In the genomic region with DNA sequence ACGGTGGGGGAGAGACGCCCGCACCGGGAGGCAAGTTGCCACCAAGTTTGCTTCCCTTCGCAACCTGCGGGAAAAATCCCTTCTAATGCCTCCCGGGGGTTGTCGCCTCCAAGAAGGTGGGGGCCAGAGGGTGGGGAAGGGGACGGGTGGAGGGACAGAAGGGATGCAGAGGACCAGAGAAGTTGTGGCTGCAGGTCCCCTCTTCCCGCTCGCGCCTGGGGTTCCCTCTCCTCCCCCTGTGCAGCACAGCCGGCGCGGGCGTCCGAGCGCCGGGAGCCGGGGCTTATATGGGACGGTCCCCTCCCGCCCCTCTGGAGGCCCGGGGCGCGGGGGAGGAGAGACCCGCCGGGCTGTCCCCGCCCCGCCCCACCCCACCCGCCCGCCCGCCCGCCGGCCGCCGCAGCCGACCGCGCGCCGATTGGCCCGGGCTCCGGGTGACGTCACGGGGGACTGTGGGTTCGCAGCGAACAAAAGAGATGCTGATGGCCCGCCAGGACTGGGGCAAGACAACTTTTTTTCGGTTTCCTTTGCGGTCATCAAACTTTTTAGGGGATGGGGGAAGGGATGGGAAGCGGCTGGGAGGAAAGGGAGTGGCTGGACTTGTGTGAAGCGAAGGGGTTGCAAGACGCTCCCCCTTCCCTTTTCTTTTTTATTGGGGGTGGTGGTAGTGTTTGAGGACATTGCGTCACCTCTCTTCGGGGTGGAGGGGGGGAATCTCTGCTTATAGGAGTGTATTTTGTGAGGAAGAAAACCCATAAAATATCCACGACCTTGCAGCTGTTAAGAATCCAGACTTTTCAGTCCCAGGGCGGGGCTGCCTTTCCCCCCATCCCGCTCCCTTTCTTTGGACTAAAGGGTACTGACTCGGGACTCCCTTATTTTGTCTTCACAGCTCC, we compare ENCODE assay signal across 1 cellular context.
A peak's percentile ranks its signal among the peaks of the same experiment; 100 is the strongest.
TF ChIP-seq lines count a peak whose summit lies in the region.

A gene (minus strand): TSS at position 260 of the 896 bp plus-strand sequence. CDS start 266 bp downstream, outside the sequence.

TF ChIP-seq in HepG2, 621 proteins besides CTCF, POLR2A, EP300 and RAD21 (continued from another document and continues in another):
- TF ChIP-seq ZFP90 (CRISPR knock-in tag; IDR thresholded peaks at IDR 0.05; ENCODE audit: borderline replicate concordance) (peak; percentile 98; the same call in 1 of the 2 replicates), EED (CRISPR knock-in tag; IDR thresholded peaks at IDR 0.05) (peak; percentile 93), TSC22D2 (CRISPR knock-in tag; IDR thresholded peaks at IDR 0.05; ENCODE audit: borderline replicate concordance) (peak; percentile 93; the same call in 1 of the 2 replicates), JDP2 (CRISPR knock-in tag; IDR thresholded peaks at IDR 0.05; ENCODE audit: borderline replicate concordance) (peak; percentile 32; the same call in 1 of the 2 replicates), SETDB1 (CRISPR knock-in tag; IDR thresholded peaks at IDR 0.05; ENCODE audit: borderline replicate concordance) (no peak), TMF1 (CRISPR knock-in tag; IDR thresholded peaks at IDR 0.05; ENCODE audit: low read depth) (peak; percentile 76; the same call in 1 of the 2 replicates), ZNF17 (CRISPR knock-in tag; IDR thresholded peaks at IDR 0.05) (no peak), ZFYVE20 (CRISPR knock-in tag; IDR thresholded peaks at IDR 0.05; ENCODE audit: borderline replicate concordance, low read depth) (no peak; the same call in 1 of the 2 replicates), HOXD1 (CRISPR knock-in tag; IDR thresholded peaks at IDR 0.05) (peak; percentile 75), ZNF776 (CRISPR knock-in tag; IDR thresholded peaks at IDR 0.05) (peak; percentile 47; the same call in 1 of the 2 replicates), HDAC1 (CRISPR knock-in tag; IDR thresholded peaks at IDR 0.05) (peak; percentile 94), ATAD3A (CRISPR knock-in tag; IDR thresholded peaks at IDR 0.05) (no peak), ZKSCAN8 (CRISPR knock-in tag; IDR thresholded peaks at IDR 0.05; ENCODE audit: borderline replicate concordance) (no peak; the same call in 1 of the 2 replicates), ZBTB42 (CRISPR knock-in tag; IDR thresholded peaks at IDR 0.05) (no peak; the same call in 1 of the 2 replicates), SMYD3 (CRISPR knock-in tag; IDR thresholded peaks at IDR 0.05) (no peak; the same call in 1 of the 2 replicates), POLR2AphosphoS5 (IDR thresholded peaks at IDR 0.05; ENCODE audit: low read depth, low read length) (peak; percentile 99), ZNF292 (CRISPR knock-in tag; IDR thresholded peaks at IDR 0.05; ENCODE audit: borderline replicate concordance, low read depth) (no peak; the same call in 1 of the 2 replicates), HNF4A (CRISPR knock-in tag; IDR thresholded peaks at IDR 0.05) (no peak), NAIF1 (CRISPR knock-in tag; IDR thresholded peaks at IDR 0.05; ENCODE audit: borderline replicate concordance) (no peak), PCBP1 (IDR thresholded peaks at IDR 0.05; ENCODE audit: borderline replicate concordance, low read depth, low read length) (peak; percentile 97), REL (CRISPR knock-in tag; conservative IDR thresholded peaks at IDR 0.05) (peak; percentile 91), MXI1 (IDR thresholded peaks at IDR 0.05; ENCODE audit: borderline replicate concordance, low read depth, low read length) (peak; percentile 59; the same call in 1 of the 3 replicates), ZNF572 (CRISPR knock-in tag; IDR thresholded peaks at IDR 0.05) (peak; percentile 82; the same call in 1 of the 2 replicates)
- TF ChIP-seq, protein P1, sequence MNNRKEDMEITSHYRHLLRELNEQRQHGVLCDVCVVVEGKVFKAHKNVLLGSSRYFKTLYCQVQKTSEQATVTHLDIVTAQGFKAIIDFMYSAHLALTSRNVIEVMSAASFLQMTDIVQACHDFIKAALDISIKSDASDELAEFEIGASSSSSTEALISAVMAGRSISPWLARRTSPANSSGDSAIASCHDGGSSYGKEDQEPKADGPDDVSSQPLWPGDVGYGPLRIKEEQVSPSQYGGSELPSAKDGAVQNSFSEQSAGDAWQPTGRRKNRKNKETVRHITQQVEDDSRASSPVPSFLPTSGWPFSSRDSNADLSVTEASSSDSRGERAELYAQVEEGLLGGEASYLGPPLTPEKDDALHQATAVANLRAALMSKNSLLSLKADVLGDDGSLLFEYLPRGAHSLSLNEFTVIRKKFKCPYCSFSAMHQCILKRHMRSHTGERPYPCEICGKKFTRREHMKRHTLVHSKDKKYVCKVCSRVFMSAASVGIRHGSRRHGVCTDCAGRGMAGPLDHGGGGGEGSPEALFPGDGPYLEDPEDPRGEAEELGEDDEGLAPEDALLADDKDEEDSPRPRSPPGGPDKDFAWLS (CRISPR knock-in tag; IDR thresholded peaks at IDR 0.05; ENCODE audit: borderline replicate concordance), result no peak
- TF ChIP-seq, protein P2, sequence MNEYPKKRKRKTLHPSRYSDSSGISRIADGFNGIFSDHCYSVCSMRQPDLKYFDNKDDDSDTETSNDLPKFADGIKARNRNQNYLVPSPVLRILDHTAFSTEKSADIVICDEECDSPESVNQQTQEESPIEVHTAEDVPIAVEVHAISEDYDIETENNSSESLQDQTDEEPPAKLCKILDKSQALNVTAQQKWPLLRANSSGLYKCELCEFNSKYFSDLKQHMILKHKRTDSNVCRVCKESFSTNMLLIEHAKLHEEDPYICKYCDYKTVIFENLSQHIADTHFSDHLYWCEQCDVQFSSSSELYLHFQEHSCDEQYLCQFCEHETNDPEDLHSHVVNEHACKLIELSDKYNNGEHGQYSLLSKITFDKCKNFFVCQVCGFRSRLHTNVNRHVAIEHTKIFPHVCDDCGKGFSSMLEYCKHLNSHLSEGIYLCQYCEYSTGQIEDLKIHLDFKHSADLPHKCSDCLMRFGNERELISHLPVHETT (CRISPR knock-in tag; conservative IDR thresholded peaks at IDR 0.05), result peak; percentile 57; the same call in 1 of the 2 replicates
- TF ChIP-seq, protein P3, sequence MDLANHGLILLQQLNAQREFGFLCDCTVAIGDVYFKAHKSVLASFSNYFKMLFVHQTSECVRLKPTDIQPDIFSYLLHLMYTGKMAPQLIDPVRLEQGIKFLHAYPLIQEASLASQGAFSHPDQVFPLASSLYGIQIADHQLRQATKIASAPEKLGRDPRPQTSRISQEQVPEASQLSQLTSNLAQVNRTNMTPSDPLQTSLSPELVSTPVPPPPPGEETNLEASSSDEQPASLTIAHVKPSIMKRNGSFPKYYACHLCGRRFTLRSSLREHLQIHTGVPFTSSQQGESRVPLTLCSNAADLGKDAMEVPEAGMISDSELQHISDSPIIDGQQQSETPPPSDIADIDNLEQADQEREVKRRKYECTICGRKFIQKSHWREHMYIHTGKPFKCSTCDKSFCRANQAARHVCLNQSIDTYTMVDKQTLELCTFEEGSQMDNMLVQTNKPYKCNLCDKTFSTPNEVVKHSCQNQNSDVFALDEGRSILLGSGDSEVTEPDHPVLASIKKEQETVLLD (CRISPR knock-in tag; IDR thresholded peaks at IDR 0.05; ENCODE audit: low read depth), result no peak
- TF ChIP-seq, protein P4, sequence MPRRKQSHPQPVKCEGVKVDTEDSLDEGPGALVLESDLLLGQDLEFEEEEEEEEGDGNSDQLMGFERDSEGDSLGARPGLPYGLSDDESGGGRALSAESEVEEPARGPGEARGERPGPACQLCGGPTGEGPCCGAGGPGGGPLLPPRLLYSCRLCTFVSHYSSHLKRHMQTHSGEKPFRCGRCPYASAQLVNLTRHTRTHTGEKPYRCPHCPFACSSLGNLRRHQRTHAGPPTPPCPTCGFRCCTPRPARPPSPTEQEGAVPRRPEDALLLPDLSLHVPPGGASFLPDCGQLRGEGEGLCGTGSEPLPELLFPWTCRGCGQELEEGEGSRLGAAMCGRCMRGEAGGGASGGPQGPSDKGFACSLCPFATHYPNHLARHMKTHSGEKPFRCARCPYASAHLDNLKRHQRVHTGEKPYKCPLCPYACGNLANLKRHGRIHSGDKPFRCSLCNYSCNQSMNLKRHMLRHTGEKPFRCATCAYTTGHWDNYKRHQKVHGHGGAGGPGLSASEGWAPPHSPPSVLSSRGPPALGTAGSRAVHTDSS (CRISPR knock-in tag; conservative IDR thresholded peaks at IDR 0.05), result no peak
- TF ChIP-seq, protein P5, sequence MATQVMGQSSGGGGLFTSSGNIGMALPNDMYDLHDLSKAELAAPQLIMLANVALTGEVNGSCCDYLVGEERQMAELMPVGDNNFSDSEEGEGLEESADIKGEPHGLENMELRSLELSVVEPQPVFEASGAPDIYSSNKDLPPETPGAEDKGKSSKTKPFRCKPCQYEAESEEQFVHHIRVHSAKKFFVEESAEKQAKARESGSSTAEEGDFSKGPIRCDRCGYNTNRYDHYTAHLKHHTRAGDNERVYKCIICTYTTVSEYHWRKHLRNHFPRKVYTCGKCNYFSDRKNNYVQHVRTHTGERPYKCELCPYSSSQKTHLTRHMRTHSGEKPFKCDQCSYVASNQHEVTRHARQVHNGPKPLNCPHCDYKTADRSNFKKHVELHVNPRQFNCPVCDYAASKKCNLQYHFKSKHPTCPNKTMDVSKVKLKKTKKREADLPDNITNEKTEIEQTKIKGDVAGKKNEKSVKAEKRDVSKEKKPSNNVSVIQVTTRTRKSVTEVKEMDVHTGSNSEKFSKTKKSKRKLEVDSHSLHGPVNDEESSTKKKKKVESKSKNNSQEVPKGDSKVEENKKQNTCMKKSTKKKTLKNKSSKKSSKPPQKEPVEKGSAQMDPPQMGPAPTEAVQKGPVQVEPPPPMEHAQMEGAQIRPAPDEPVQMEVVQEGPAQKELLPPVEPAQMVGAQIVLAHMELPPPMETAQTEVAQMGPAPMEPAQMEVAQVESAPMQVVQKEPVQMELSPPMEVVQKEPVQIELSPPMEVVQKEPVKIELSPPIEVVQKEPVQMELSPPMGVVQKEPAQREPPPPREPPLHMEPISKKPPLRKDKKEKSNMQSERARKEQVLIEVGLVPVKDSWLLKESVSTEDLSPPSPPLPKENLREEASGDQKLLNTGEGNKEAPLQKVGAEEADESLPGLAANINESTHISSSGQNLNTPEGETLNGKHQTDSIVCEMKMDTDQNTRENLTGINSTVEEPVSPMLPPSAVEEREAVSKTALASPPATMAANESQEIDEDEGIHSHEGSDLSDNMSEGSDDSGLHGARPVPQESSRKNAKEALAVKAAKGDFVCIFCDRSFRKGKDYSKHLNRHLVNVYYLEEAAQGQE (IDR thresholded peaks at IDR 0.05; ENCODE audit: borderline replicate concordance in 1 of 2, low read depth in 1 of 2, low read length in 2 of 2), result peak in 1 of 2 experiments; percentile 84; a peak in 1 of 4 replicates
- TF ChIP-seq, protein P6, sequence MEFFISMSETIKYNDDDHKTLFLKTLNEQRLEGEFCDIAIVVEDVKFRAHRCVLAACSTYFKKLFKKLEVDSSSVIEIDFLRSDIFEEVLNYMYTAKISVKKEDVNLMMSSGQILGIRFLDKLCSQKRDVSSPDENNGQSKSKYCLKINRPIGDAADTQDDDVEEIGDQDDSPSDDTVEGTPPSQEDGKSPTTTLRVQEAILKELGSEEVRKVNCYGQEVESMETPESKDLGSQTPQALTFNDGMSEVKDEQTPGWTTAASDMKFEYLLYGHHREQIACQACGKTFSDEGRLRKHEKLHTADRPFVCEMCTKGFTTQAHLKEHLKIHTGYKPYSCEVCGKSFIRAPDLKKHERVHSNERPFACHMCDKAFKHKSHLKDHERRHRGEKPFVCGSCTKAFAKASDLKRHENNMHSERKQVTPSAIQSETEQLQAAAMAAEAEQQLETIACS (CRISPR knock-in tag; IDR thresholded peaks at IDR 0.05), result no peak
- TF ChIP-seq, protein P7, sequence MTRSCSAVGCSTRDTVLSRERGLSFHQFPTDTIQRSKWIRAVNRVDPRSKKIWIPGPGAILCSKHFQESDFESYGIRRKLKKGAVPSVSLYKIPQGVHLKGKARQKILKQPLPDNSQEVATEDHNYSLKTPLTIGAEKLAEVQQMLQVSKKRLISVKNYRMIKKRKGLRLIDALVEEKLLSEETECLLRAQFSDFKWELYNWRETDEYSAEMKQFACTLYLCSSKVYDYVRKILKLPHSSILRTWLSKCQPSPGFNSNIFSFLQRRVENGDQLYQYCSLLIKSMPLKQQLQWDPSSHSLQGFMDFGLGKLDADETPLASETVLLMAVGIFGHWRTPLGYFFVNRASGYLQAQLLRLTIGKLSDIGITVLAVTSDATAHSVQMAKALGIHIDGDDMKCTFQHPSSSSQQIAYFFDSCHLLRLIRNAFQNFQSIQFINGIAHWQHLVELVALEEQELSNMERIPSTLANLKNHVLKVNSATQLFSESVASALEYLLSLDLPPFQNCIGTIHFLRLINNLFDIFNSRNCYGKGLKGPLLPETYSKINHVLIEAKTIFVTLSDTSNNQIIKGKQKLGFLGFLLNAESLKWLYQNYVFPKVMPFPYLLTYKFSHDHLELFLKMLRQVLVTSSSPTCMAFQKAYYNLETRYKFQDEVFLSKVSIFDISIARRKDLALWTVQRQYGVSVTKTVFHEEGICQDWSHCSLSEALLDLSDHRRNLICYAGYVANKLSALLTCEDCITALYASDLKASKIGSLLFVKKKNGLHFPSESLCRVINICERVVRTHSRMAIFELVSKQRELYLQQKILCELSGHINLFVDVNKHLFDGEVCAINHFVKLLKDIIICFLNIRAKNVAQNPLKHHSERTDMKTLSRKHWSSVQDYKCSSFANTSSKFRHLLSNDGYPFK (CRISPR knock-in tag; IDR thresholded peaks at IDR 0.05; ENCODE audit: borderline replicate concordance), result no peak
- TF ChIP-seq, protein P8, sequence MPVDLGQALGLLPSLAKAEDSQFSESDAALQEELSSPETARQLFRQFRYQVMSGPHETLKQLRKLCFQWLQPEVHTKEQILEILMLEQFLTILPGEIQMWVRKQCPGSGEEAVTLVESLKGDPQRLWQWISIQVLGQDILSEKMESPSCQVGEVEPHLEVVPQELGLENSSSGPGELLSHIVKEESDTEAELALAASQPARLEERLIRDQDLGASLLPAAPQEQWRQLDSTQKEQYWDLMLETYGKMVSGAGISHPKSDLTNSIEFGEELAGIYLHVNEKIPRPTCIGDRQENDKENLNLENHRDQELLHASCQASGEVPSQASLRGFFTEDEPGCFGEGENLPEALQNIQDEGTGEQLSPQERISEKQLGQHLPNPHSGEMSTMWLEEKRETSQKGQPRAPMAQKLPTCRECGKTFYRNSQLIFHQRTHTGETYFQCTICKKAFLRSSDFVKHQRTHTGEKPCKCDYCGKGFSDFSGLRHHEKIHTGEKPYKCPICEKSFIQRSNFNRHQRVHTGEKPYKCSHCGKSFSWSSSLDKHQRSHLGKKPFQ (CRISPR knock-in tag; IDR thresholded peaks at IDR 0.05; ENCODE audit: insufficient replicate concordance), result peak; percentile 43
- TF ChIP-seq, protein P9, sequence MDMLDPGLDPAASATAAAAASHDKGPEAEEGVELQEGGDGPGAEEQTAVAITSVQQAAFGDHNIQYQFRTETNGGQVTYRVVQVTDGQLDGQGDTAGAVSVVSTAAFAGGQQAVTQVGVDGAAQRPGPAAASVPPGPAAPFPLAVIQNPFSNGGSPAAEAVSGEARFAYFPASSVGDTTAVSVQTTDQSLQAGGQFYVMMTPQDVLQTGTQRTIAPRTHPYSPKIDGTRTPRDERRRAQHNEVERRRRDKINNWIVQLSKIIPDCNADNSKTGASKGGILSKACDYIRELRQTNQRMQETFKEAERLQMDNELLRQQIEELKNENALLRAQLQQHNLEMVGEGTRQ (IDR thresholded peaks at IDR 0.05; ENCODE audit: low read depth, low read length), result no peak
- TF ChIP-seq, protein P9 (CRISPR knock-in tag; IDR thresholded peaks at IDR 0.05; ENCODE audit: borderline replicate concordance), result no peak
- TF ChIP-seq, protein P10, sequence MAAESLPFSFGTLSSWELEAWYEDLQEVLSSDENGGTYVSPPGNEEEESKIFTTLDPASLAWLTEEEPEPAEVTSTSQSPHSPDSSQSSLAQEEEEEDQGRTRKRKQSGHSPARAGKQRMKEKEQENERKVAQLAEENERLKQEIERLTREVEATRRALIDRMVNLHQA (CRISPR knock-in tag; IDR thresholded peaks at IDR 0.05), result no peak
